9 cellular contexts compared by ENCODE assay signal in genomic region chr21:36330904-36331303, GRCh38. TPM values are rescaled to one million over a fixed set of nuclear protein-coding genes. Genes with fewer than 3 reads are reported as not detected.
DNase-seq lines count a peak whose midpoint lies in the region; ATAC-seq, FAIRE-seq and TF ChIP-seq lines count a peak whose summit lies in the region.
"Had no signal": no experiment of that assay in that cellular context is flagged by ENCODE, and none has a peak within 500 bp of the region (broad histone marks: within the 10 kb centered on the region; RNA-seq: fewer than 3 reads in every experiment).

No MANE protein-coding gene starts in this region.

- H3K27ac Mint-ChIP-seq in MCF 10A (ENCODE audit: low read depth, unreplicated experiment): peak overlapping the region; percentile 54
- H3K27ac Mint-ChIP-seq in stimulated activated effector memory CD8-positive, alpha-beta T cell treated with anti-CD3 and anti-CD28 coated beads, Interleukin-12 subunit alpha, Interleukin-12 subunit beta, amount 100 ng/mL, for 72 hours: no peak overlapping the region

- no peaks in the 10 kb centered on the region for H3K9me3 Mint-ChIP-seq in MCF 10A (ENCODE audit: unreplicated experiment)
- H3K9me3 Mint-ChIP-seq in stimulated activated effector memory CD8-positive, alpha-beta T cell treated with anti-CD3 and anti-CD28 coated beads, Interleukin-12 subunit alpha, Interleukin-12 subunit beta, amount 100 ng/mL, for 72 hours: no peaks in the 10 kb centered on the region

- H3K9me3 ChIP-seq in SU-DHL-6 (ENCODE audit: insufficient read depth, low read length): no peaks in the 10 kb centered on the region
- H3K9me3 ChIP-seq in kidney (ENCODE audit: control insufficient read depth in 1 of 2, low read length in 2 of 2): no peaks in the 10 kb centered on the region

- POLR2A ChIA-PET in MCF 10A (lab: Yijun Ruan, JAX): interaction anchor here (0.7 to 6.9 kb wide), 2 partner anchors 10 to 211 kb away, joined by 5 to 51 read pairs; partner anchors contain the start of gene MORC3

- DNase-seq in activated CD4-positive, CD25-positive, alpha-beta regulatory T cell treated with anti-CD3 and anti-CD28 coated beads, Interleukin-2, amount 50 U/mL, for 72 hours: no peak
- DNase-seq in LHCN-M2 (ENCODE audit: low read depth): peak; percentile 57
- DNase-seq in MCF 10A (ENCODE audit: unreplicated experiment): peak; percentile 67
- no peak for DNase-seq in kidney
- no peak for DNase-seq in stimulated activated effector memory CD8-positive, alpha-beta T cell treated with anti-CD3 and anti-CD28 coated beads, Interleukin-12 subunit alpha, Interleukin-12 subunit beta, amount 100 ng/mL, for 72 hours (ENCODE audit: low spot score in 2 of 2)

- CTCF ChIA-PET in MCF 10A (lab: Yijun Ruan, JAX): interaction anchor here (0.6 to 5.0 kb wide), 11 partner anchors 9 to 189 kb away, joined by 3 to 39 read pairs (median 3); no protein-coding TSS in a partner anchor

- H3K27ac ChIP-seq in SU-DHL-6 (ENCODE audit: low read depth, low read length) (no peak overlapping the region), kidney (ENCODE audit: low read depth in 2 of 2, low read length in 2 of 2) (no peak overlapping the region)

- peaks cover 28% of the 10 kb centered on the region for H3K79me2 ChIP-seq in SU-DHL-6 (ENCODE audit: insufficient read depth, low read length)

- no TSS peak for BruUV-seq in MCF 10A (replicated peaks; lab: Mats Ljungman, UMichigan)

- H3K36me3 Mint-ChIP-seq in MCF 10A (ENCODE audit: insufficient read depth, unreplicated experiment): peaks cover 40% of the 10 kb centered on the region
- H3K36me3 Mint-ChIP-seq in stimulated activated effector memory CD8-positive, alpha-beta T cell treated with anti-CD3 and anti-CD28 coated beads, Interleukin-12 subunit alpha, Interleukin-12 subunit beta, amount 100 ng/mL, for 72 hours: peaks cover 90% of the 10 kb centered on the region

- H3K4me3 ChIP-seq in SU-DHL-6 (ENCODE audit: insufficient read depth, low read length, poor library complexity, severe bottlenecking) (no peak overlapping the region), kidney (ENCODE audit: low read length in 2 of 2) (no peak overlapping the region)

- no peak overlapping the region for H3K4me2 ChIP-seq in SU-DHL-6 (ENCODE audit: low read depth, low read length, poor library complexity, severe bottlenecking)

- H3K4me3 Mint-ChIP-seq in MCF 10A (ENCODE audit: unreplicated experiment): no peak overlapping the region
- H3K4me3 Mint-ChIP-seq in stimulated activated effector memory CD8-positive, alpha-beta T cell treated with anti-CD3 and anti-CD28 coated beads, Interleukin-12 subunit alpha, Interleukin-12 subunit beta, amount 100 ng/mL, for 72 hours: no peak overlapping the region

- no peaks in the 10 kb centered on the region for H4K20me1 ChIP-seq in SU-DHL-6 (ENCODE audit: low read depth, low read length)

- H3K9ac ChIP-seq in SU-DHL-6 (ENCODE audit: low read length): no peak overlapping the region
- H3K9ac ChIP-seq in kidney (ENCODE audit: low read length in 2 of 2): no peak overlapping the region

- no peak for FAIRE-seq in kidney (lab: Jason Lieb, UNC)
- FAIRE-seq: endometrium had no signal

- no peak overlapping the region for H2AFZ ChIP-seq in SU-DHL-6 (ENCODE audit: low read depth, low read length, severe bottlenecking)

- H3K4me1 ChIP-seq in kidney (ENCODE audit: control insufficient read depth in 1 of 2, insufficient read depth in 1 of 2, low read depth in 1 of 2, low read length in 2 of 2): peaks cover 4 to 5% of the 10 kb centered on the region in 2 donors

- 0 out of 2 replicates have a peak, but pooled peaks cover 4% of the 10 kb centered on the region for H3F3A ChIP-seq in SU-DHL-6 (ENCODE audit: insufficient read depth)

- TF ChIP-seq CTCF in SU-DHL-6 (IDR thresholded peaks at IDR 0.05; ENCODE audit: insufficient read depth, low read length, poor library complexity, severe bottlenecking) (peak; percentile 66), MCF 10A (IDR thresholded peaks at IDR 0.05; ENCODE audit: unreplicated experiment) (peak; percentile 57), kidney (IDR thresholded peaks at IDR 0.05; ENCODE audit: borderline replicate concordance, extremely low read depth, insufficient read depth) (peak; percentile 67)

- no peaks in the 10 kb centered on the region for H3K9me2 ChIP-seq in SU-DHL-6 (replicated peaks; ENCODE audit: insufficient read depth, low read length)

- H3K4me1 Mint-ChIP-seq in MCF 10A (ENCODE audit: insufficient read depth, unreplicated experiment): peaks cover 10% of the 10 kb centered on the region
- H3K4me1 Mint-ChIP-seq in stimulated activated effector memory CD8-positive, alpha-beta T cell treated with anti-CD3 and anti-CD28 coated beads, Interleukin-12 subunit alpha, Interleukin-12 subunit beta, amount 100 ng/mL, for 72 hours: peaks cover 33% of the 10 kb centered on the region

- no peaks in the 10 kb centered on the region for H3K27me3 Mint-ChIP-seq in MCF 10A (ENCODE audit: insufficient read depth, unreplicated experiment)

- H3K27me3 ChIP-seq in SU-DHL-6 (ENCODE audit: low read length): no peaks in the 10 kb centered on the region

- peak; percentile 67 to 78 for ATAC-seq in activated CD4-positive, CD25-positive, alpha-beta regulatory T cell treated with anti-CD3 and anti-CD28 coated beads, Interleukin-2, amount 50 U/mL, for 24 hours
- ATAC-seq in stimulated activated effector memory CD8-positive, alpha-beta T cell treated with anti-CD3 and anti-CD28 coated beads, Interleukin-12 subunit alpha, Interleukin-12 subunit beta, amount 100 ng/mL, for 72 hours: peak; percentile 75
- ATAC-seq in GM19035 (IDR thresholded peaks at IDR 0.05; ENCODE audit: unreplicated experiment): no peak

- H3K36me3 ChIP-seq in SU-DHL-6 (ENCODE audit: low read length) (0 out of 2 replicates have a peak, but pooled peaks cover 2% of the 10 kb centered on the region), kidney (ENCODE audit: control insufficient read depth in 1 of 2, insufficient read depth in 2 of 2, low read length in 2 of 2) (peaks cover 2 to 4% of the 10 kb centered on the region in 2 donors)

- intact Hi-C loops in MCF 10A (cut with micrococcal nuclease) (loop anchor here (1.0 to 5.0 kb wide), 4 partner anchors 69 to 190 kb away; no protein-coding TSS in a partner anchor), kidney (cut with DNase I) (no loop called here)

RNA-seq across cellular contexts. Expression of gene MORC3, which starts 10.9 kb away (rescaled TPM):
- 17.9 and 20.0 TPM in 2 replicates for total RNA-seq in LHCN-M2 (2014; rRNA removed)
- polyA plus RNA-seq in LHCN-M2 (2012): 5.0 TPM
- total RNA-seq in MCF 10A (2022): 31.1 and 32.3 TPM in 2 replicates
- total RNA-seq in kidney: 32.4 TPM
- 6.6 TPM for polyA plus RNA-seq in kidney (ENCODE audit: insufficient read depth, low read depth, low replicate concordance)

RNA-seq across cellular contexts. Expression of gene CHAF1B, which starts 54.3 kb away (rescaled TPM):
- total RNA-seq in LHCN-M2 (2014; rRNA removed) (9.0 and 9.9 TPM in 2 replicates), MCF 10A (2022) (6.4 and 7.7 TPM in 2 replicates), kidney (2.5 TPM)
- 6.5 TPM for polyA plus RNA-seq in LHCN-M2 (2012)
- 1.0 TPM for polyA plus RNA-seq in kidney (ENCODE audit: insufficient read depth, low read depth, low replicate concordance)

Comparison
In these comparisons a context has a peak if more than half of its experiments do, and no peak if none do; other contexts are left out.
1. DNase-seq: peak in LHCN-M2 (single experiment) and MCF 10A (single experiment); none in activated CD4-positive, CD25-positive, alpha-beta regulatory T cell treated with anti-CD3 and anti-CD28 coated beads, Interleukin-2, amount 50 U/mL, for 72 hours (single experiment), kidney (single experiment) and stimulated activated effector memory CD8-positive, alpha-beta T cell treated with anti-CD3 and anti-CD28 coated beads, Interleukin-12 subunit alpha, Interleukin-12 subunit beta, amount 100 ng/mL, for 72 hours (0 of 2).
2. Peak in every context shown above with its lines, with median percentiles within 50 percentile points of each other: CTCF ChIP-seq.